In genomic region chr2:227013330-227013729, GRCh38 we compare ENCODE assay signal across 36 cellular contexts.
A peak's percentile ranks its signal among the peaks of the same experiment; 100 is the strongest.
DNase-seq lines count a peak whose midpoint lies in the region; ATAC-seq, FAIRE-seq and TF ChIP-seq lines count a peak whose summit lies in the region.
"Had no signal": no experiment of that assay in that cellular context is flagged by ENCODE, and none has a peak within 500 bp of the region (broad histone marks: within the 10 kb centered on the region; RNA-seq: fewer than 3 reads in every experiment).

No MANE protein-coding gene starts in this region.

- no peaks in the 10 kb centered on the region for H3K79me2 ChIP-seq in parathyroid adenoma

- H3K9me3 ChIP-seq in BLaER1 (no peaks in the 10 kb centered on the region), parathyroid adenoma (ENCODE audit: control insufficient read depth, low read length) (no peaks in the 10 kb centered on the region), A673 (ENCODE audit: low read depth, low read length, poor library complexity, severe bottlenecking) (no peaks in the 10 kb centered on the region), pancreas (no peaks in the 10 kb centered on the region)
- no peaks in the 10 kb centered on the region for H3K9me3 ChIP-seq in BLaER1 treated with 17β-estradiol and CSF1 and Interleukin-3, amounts not matched to agents 10 nM and 100 nM (replicated peaks in 1 of 11)
- H3K9me3 ChIP-seq: A549, BE2C, Caco-2 had no signal

- H3K27me3 ChIP-seq in BLaER1, result no peaks in the 10 kb centered on the region
- H3K27me3 ChIP-seq in BLaER1 treated with 17β-estradiol and CSF1 and Interleukin-3, amounts not matched to agents 10 nM and 100 nM, result no peaks in the 10 kb centered on the region
- H3K27me3 ChIP-seq in parathyroid adenoma (ENCODE audit: control insufficient read depth, insufficient read depth, low read length), result no peaks in the 10 kb centered on the region
- no peaks in the 10 kb centered on the region for H3K27me3 ChIP-seq in A673 (replicated peaks; ENCODE audit: insufficient read depth, low read depth, low read length, poor library complexity)
- no peaks in the 10 kb centered on the region for H3K27me3 ChIP-seq in pancreas
- no peaks in the 10 kb centered on the region for H3K27me3 ChIP-seq in dorsolateral prefrontal cortex
- H3K27me3 ChIP-seq: BE2C had no signal

- ATAC-seq in GM18868 (IDR thresholded peaks at IDR 0.05; ENCODE audit: unreplicated experiment) (no peak), pancreas (no peak)
- ATAC-seq: A549; CD8-positive, alpha-beta T cell had no signal

- H4K20me1 ChIP-seq in BLaER1, result no peaks in the 10 kb centered on the region
- H4K20me1 ChIP-seq in BLaER1 treated with 17β-estradiol and CSF1 and Interleukin-3, amounts not matched to agents 10 nM and 100 nM, result no peaks in the 10 kb centered on the region

- TF ChIP-seq CTCF in nephron progenitor cell (IDR thresholded peaks at IDR 0.05) (no peak), parathyroid adenoma (IDR thresholded peaks at IDR 0.05) (no peak), A673 (conservative IDR thresholded peaks at IDR 0.05; ENCODE audit: low read depth, low read length) (no peak), pancreas (IDR thresholded peaks at IDR 0.05) (no peak), dorsolateral prefrontal cortex (IDR thresholded peaks at IDR 0.05 in 54 of 56, conservative IDR thresholded peaks at IDR 0.05 in 2 of 56; ENCODE audit: low read depth in 1 of 56, partially characterized antibody in 56 of 56) (no peak)

- H3K9ac ChIP-seq in BLaER1 (no peak overlapping the region), parathyroid adenoma (no peak overlapping the region)
- H3K9ac ChIP-seq in BLaER1 treated with 17β-estradiol and CSF1 and Interleukin-3, amounts not matched to agents 10 nM and 100 nM, result no peak overlapping the region

- no peaks in the 10 kb centered on the region for H3K36me3 Mint-ChIP-seq in nephron progenitor cell (ENCODE audit: low read depth)
- H3K36me3 Mint-ChIP-seq: CD14-positive monocyte; CD4-positive, alpha-beta memory T cell; CD4-positive, CD25-positive, alpha-beta regulatory T cell; CD8-positive, alpha-beta memory T cell; CD8-positive, alpha-beta T cell had no signal

- H2AFZ ChIP-seq in parathyroid adenoma, result peak overlapping the region; percentile 35

- intact Hi-C loops in A673 (cut with micrococcal nuclease; ENCODE audit: unreplicated experiment) (no loop called here), pancreas (cut with DNase I) (no loop called here), dorsolateral prefrontal cortex (cut with DNase I) (no loop called here)

- peak overlapping the region; percentile 66 for H3K27ac Mint-ChIP-seq in nephron progenitor cell
- H3K27ac Mint-ChIP-seq: CD4-positive, alpha-beta T cell; CD4-positive, CD25-positive, alpha-beta regulatory T cell; CD8-positive, alpha-beta T cell had no signal

- DNase-seq in nephron progenitor cell (no peak), A673 (ENCODE audit: low spot score) (no peak), pancreas (no peak), dorsolateral prefrontal cortex (no peak)
- DNase-seq: 8988T; ACHN; AML-193; BE2C; C1 segment of cervical spinal cord; Caco-2; Calu3; CD4-positive, alpha-beta memory T cell; CD4-positive, alpha-beta T cell; CD4-positive, CD25-positive, alpha-beta regulatory T cell; CD8-positive, alpha-beta memory T cell; CD8-positive, alpha-beta T cell; COR-L47; DMS 273 treated with DMSO at 0.1 percent for 48 hours; DMS153; DMS53; DMS79; DMS79 treated with DMSO at 0.1 percent for 48 hours; DND-41; EL had no signal

- H3K9me3 Mint-ChIP-seq in nephron progenitor cell, result no peaks in the 10 kb centered on the region
- H3K9me3 Mint-ChIP-seq: CD4-positive, alpha-beta T cell; CD8-positive, alpha-beta T cell had no signal

- H3K27ac ChIP-seq in BLaER1, result no peak overlapping the region
- H3K27ac ChIP-seq in BLaER1 treated with 17β-estradiol and CSF1 and Interleukin-3, amounts not matched to agents 10 nM and 100 nM, result no peak overlapping the region
- no peak overlapping the region for H3K27ac ChIP-seq in parathyroid adenoma
- H3K27ac ChIP-seq in A673 (ENCODE audit: low read depth, low read length, poor library complexity, severe bottlenecking), result no peak overlapping the region
- no peak overlapping the region for H3K27ac ChIP-seq in pancreas
- no peak overlapping the region for H3K27ac ChIP-seq in dorsolateral prefrontal cortex
- H3K27ac ChIP-seq: 22Rv1, A549, C4-2B had no signal

- H3K4me3 ChIP-seq in BLaER1 (no peak overlapping the region), parathyroid adenoma (ENCODE audit: low read depth, low read length) (no peak overlapping the region), A673 (ENCODE audit: low read depth, low read length, poor library complexity, severe bottlenecking) (no peak overlapping the region), pancreas (no peak overlapping the region), dorsolateral prefrontal cortex (no peak overlapping the region)
- no peak overlapping the region for H3K4me3 ChIP-seq in BLaER1 treated with 17β-estradiol and CSF1 and Interleukin-3, amounts not matched to agents 10 nM and 100 nM
- H3K4me3 ChIP-seq: A549 had no signal

- POLR2A ChIA-PET in A673 (lab: Charles Lee; ENCODE audit: low non-redundant PET), result no interaction called here

- no peaks in the 10 kb centered on the region for H3K27me3 Mint-ChIP-seq in nephron progenitor cell (ENCODE audit: low read depth, poor library complexity)
- H3K27me3 Mint-ChIP-seq: B cell; CD4-positive, CD25-positive, alpha-beta regulatory T cell had no signal

- CTCF ChIA-PET in A673 (lab: Charles Lee), result no interaction called here

- H3K4me1 ChIP-seq in BLaER1 (peaks cover 20% of the 10 kb centered on the region), parathyroid adenoma (peaks cover 5% of the 10 kb centered on the region), A673 (ENCODE audit: insufficient read depth, low read length, poor library complexity, severe bottlenecking) (no peaks in the 10 kb centered on the region), pancreas (no peaks in the 10 kb centered on the region)
- H3K4me1 ChIP-seq in BLaER1 treated with 17β-estradiol and CSF1 and Interleukin-3, amounts not matched to agents 10 nM and 100 nM, result peaks cover 0 to 18% (median 13%) of the 10 kb centered on the region in 10 experiments; a peak in 14 of 20 replicates
- H3K4me1 ChIP-seq: A549, BE2C, Caco-2 had no signal

- 91 to 92% methylated on average over 9 of the region's 9 CpGs for WGBS in pancreas, 2 donors

- H3K4me2 ChIP-seq in BLaER1 (peak overlapping the region; percentile 55), parathyroid adenoma (ENCODE audit: low read length) (no peak overlapping the region)
- H3K4me2 ChIP-seq in BLaER1 treated with 17β-estradiol and CSF1 and Interleukin-3, amounts not matched to agents 10 nM and 100 nM, result peak overlapping the region in 9 of 11 experiments; percentile 12 to 58 (median 42); a peak in 15 of 22 replicates
- H3K4me2 ChIP-seq: A549 had no signal

- no TSS peak for BruUV-seq in A673 (replicated peaks; lab: Mats Ljungman, UMichigan)

- peaks cover 14% of the 10 kb centered on the region for H3K4me1 Mint-ChIP-seq in nephron progenitor cell
- H3K4me1 Mint-ChIP-seq: B cell; CD14-positive monocyte; CD4-positive, alpha-beta memory T cell; CD4-positive, CD25-positive, alpha-beta regulatory T cell; CD8-positive, alpha-beta memory T cell had no signal

- no peak for FAIRE-seq in pancreas (lab: Jason Lieb, UNC)
- FAIRE-seq: A204.1, A549, D721Med, G401.6 had no signal

- no peak overlapping the region for H3K4me3 Mint-ChIP-seq in nephron progenitor cell
- H3K4me3 Mint-ChIP-seq: B cell; CD4-positive, alpha-beta memory T cell; CD4-positive, alpha-beta T cell; CD4-positive, CD25-positive, alpha-beta regulatory T cell; CD8-positive, alpha-beta T cell had no signal

- H3K36me3 ChIP-seq in BLaER1 (no peaks in the 10 kb centered on the region), parathyroid adenoma (ENCODE audit: control insufficient read depth, insufficient read depth, low read length) (no peaks in the 10 kb centered on the region), A673 (ENCODE audit: insufficient read depth, low read length, poor library complexity, severe bottlenecking) (no peaks in the 10 kb centered on the region), pancreas (no peaks in the 10 kb centered on the region)
- H3K36me3 ChIP-seq in BLaER1 treated with 17β-estradiol and CSF1 and Interleukin-3, amounts not matched to agents 10 nM and 100 nM, result no peaks in the 10 kb centered on the region
- H3K36me3 ChIP-seq: BE2C had no signal
